ENCODE assay signal across 35 cellular contexts in the genomic region with DNA sequence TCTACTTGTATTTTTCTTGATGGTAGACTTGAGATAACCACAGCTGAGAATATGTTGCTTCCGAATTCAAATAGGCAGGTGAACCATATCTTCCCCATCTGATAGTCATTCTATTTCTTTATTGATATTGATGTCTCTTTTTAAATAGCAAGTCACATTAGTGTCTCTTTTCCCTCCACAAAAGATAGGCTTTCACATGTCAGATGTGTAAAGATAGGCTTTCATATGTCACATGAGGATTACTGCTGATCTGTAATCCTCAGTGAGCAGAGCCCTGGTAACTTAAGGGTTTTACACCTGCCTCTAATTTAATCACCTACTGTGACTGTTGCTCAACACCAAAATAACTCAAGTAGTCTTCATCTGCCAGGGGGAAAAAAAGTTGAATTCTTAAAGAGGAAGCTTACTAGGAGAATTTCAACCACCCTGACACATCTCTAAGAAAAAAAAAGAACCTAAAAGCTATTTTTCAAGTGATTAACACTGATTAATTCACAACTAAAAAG. TPM values are rescaled to one million over a fixed set of nuclear protein-coding genes. Genes with fewer than 3 reads are reported as not detected.
"Had no signal": no experiment of that assay in that cellular context is flagged by ENCODE, and none has a peak within 500 bp of the region (broad histone marks: within the 10 kb centered on the region; RNA-seq: fewer than 3 reads in every experiment).

No MANE protein-coding gene starts in this region.

- H3K79me2 ChIP-seq: hepatocyte had no signal

- H3K4me2 ChIP-seq: hepatocyte had no signal

- H3K9me3 ChIP-seq: gastrocnemius medialis, pancreas, prostate gland, sigmoid colon, suprapubic skin, tibial nerve had no signal

- ATAC-seq: activated T-cell treated with anti-CD3 and anti-CD28 coated beads, Interleukin-2, amount 50 U/mL, for 4 hours; activated T-helper 17 cell treated with anti-CD3 and anti-CD28 coated beads, Interleukin-2, amount 50 U/mL, for 72 hours; effector memory CD8-positive, alpha-beta T cell; left colon; pancreas; stimulated activated naive B cell treated with anti-CD40 and anti-IgM and Interleukin-4, amounts not matched to agents 10 μg/mL and 1 μg/mL and 100 μg/mL, for 72 hours had no signal

- H3K27me3 ChIP-seq: brain microvascular endothelial cell, gastrocnemius medialis, hepatocyte, pancreas, sigmoid colon, suprapubic skin, tibial nerve had no signal

- H3K27ac ChIP-seq: brain microvascular endothelial cell, hepatocyte, pancreas, prostate gland, sigmoid colon, suprapubic skin, tibial nerve, WERI-Rb-1 had no signal

- H3K4me3 ChIP-seq: hepatocyte, pancreas, prostate gland, sigmoid colon, suprapubic skin, tibial nerve had no signal

- H3K36me3 ChIP-seq: brain microvascular endothelial cell, gastrocnemius medialis, pancreas, prostate gland, sigmoid colon, suprapubic skin, tibial nerve, WERI-Rb-1 had no signal

- H3K4me1 ChIP-seq: pancreas, prostate gland, sigmoid colon, suprapubic skin, tibial nerve had no signal

- H2AFZ ChIP-seq: hepatocyte had no signal

- DNase-seq: activated CD4-positive, alpha-beta memory T cell treated with anti-CD3 and anti-CD28 coated beads for 36 hours; activated CD4-positive, alpha-beta T cell treated with anti-CD3 and anti-CD28 coated beads, Interleukin-2, amount 10 ng/mL, durations not matched to agents 24 days and 14 days; activated CD4-positive, CD25-positive, alpha-beta regulatory T cell treated with anti-CD3 and anti-CD28 coated beads, Interleukin-2, amount 50 U/mL, for 72 hours; activated CD8-positive, alpha-beta memory T cell treated with anti-CD3 and anti-CD28 coated beads, Interleukin-2, amount 50 U/mL, for 48 hours; activated gamma-delta T cell treated with Interleukin-2 at 50 U/mL for 16 hours; activated naive CD4-positive, alpha-beta T cell treated with anti-CD3 and anti-CD28 coated beads, Interleukin-2, amount 50 U/mL, for 16 hours; activated T-cell treated with anti-CD3 and anti-CD28 coated beads, Interleukin-2, amount 50 U/mL, for 4 hours; amniotic stem cell; brain microvascular endothelial cell; caudate nucleus; cortex of kidney; effector memory CD8-positive, alpha-beta T cell; erythroblast; gastrocnemius medialis; glutamatergic neuron; left colon; mammary epithelial cell; naive B cell; nephron progenitor cell; pancreas; sigmoid colon; stimulated activated CD4-positive, alpha-beta T cell treated with anti-CD3 and anti-CD28 coated beads, Interleukin-15, amount 100 ng/mL, for 24 hours; stimulated activated CD4-positive, alpha-beta T cell treated with anti-CD3 and anti-CD28 coated beads, Interleukin-2, amount 100 ng/mL, for 24 hours; stimulated activated naive B cell treated with anti-CD40 and anti-IgM and Interleukin-4, amounts not matched to agents 10 μg/mL and 1 μg/mL and 100 μg/mL, for 72 hours; T1000; WERI-Rb-1 had no signal

RNA-seq across cellular contexts. Expression of gene TRDN, which starts 45.3 kb away (rescaled TPM):
- total RNA-seq: activated CD4-positive, alpha-beta memory T cell treated with anti-CD3 and anti-CD28 coated beads for 36 hours; activated CD4-positive, alpha-beta T cell treated with anti-CD3 and anti-CD28 coated beads, Interleukin-2, amount 10 ng/mL, durations not matched to agents 24 days and 14 days; activated T-cell treated with anti-CD3 and anti-CD28 coated beads, Interleukin-2, amount 50 U/mL, for 4 hours; activated T-helper 17 cell treated with anti-CD3 and anti-CD28 coated beads, Interleukin-2, amount 50 U/mL, for 72 hours; astrocyte; chondrocyte; left colon; mammary epithelial cell; suprapubic skin had no signal
- polyA plus RNA-seq: keratinocyte, liver, mammary epithelial cell had no signal
